Comparison of ENCODE assay signal across 10 cellular contexts in genomic region chr16:18932243-18932997, GRCh38. TPM values are rescaled to one million over a fixed set of nuclear protein-coding genes. Genes with fewer than 3 reads are reported as not detected.
DNase-seq lines count a peak whose midpoint lies in the region; ATAC-seq and TF ChIP-seq lines count a peak whose summit lies in the region.
"Had no signal": no experiment of that assay in that cellular context is flagged by ENCODE, and none has a peak within 500 bp of the region (broad histone marks: within the 10 kb centered on the region; RNA-seq: fewer than 3 reads in every experiment).

No MANE protein-coding gene starts in this region.

- H3F3A ChIP-seq in GM23338 (replicated peaks; ENCODE audit: low read depth): no peaks in the 10 kb centered on the region

- H3K27me3 Mint-ChIP-seq in GM23338 (ENCODE audit: insufficient read depth, low read depth, poor library complexity): peaks cover 10% of the 10 kb centered on the region
- H3K27me3 Mint-ChIP-seq: activated CD4-positive, alpha-beta memory T cell treated with anti-CD3 and anti-CD28 coated beads, Interleukin-2, amount 10 ng/mL, durations not matched to agents 7 days and 5 days had no signal

- no peaks in the 10 kb centered on the region for H3K36me3 ChIP-seq in HUES64 (ENCODE audit: insufficient read depth, low read length)
- no peaks in the 10 kb centered on the region for H3K36me3 ChIP-seq in GM23338 (ENCODE audit: insufficient read depth)

- ATAC-seq in GM23338 (no peak), HG02759 (IDR thresholded peaks at IDR 0.05; ENCODE audit: unreplicated experiment) (no peak)

- H3K4me1 ChIP-seq in HUES64 (ENCODE audit: insufficient read depth, low read length) (peaks cover 7% of the 10 kb centered on the region; the same call in 1 of the 2 replicates), GM23338 (ENCODE audit: insufficient read depth) (no peaks in the 10 kb centered on the region)

- H3K27me3 ChIP-seq in HUES64 (ENCODE audit: insufficient read depth, low read length) (no peaks in the 10 kb centered on the region), GM23338 (ENCODE audit: insufficient read depth) (no peaks in the 10 kb centered on the region)

- TF ChIP-seq CTCF in GM23338 (conservative IDR thresholded peaks at IDR 0.05; ENCODE audit: low read depth in 2 of 2): no peak

- no peaks in the 10 kb centered on the region for H3K9me3 Mint-ChIP-seq in GM23338
- H3K9me3 Mint-ChIP-seq: activated CD4-positive, alpha-beta memory T cell treated with anti-CD3 and anti-CD28 coated beads, Interleukin-2, amount 10 ng/mL, durations not matched to agents 7 days and 5 days had no signal

- in situ Hi-C loops in KBM-7 (cut with MboI; ENCODE audit: low pct_unique_long_range_greater_than_20kb, low sequenced_read_pairs): no loop called here

- H3K27ac ChIP-seq in HUES64 (ENCODE audit: low read depth, low read length) (peak overlapping the region; percentile 40; the same call in 1 of the 2 replicates), GM23338 (ENCODE audit: low read depth) (no peak overlapping the region)

- no peak overlapping the region for H3K27ac Mint-ChIP-seq in GM23338
- H3K27ac Mint-ChIP-seq: activated CD4-positive, alpha-beta memory T cell treated with anti-CD3 and anti-CD28 coated beads, Interleukin-2, amount 10 ng/mL, durations not matched to agents 7 days and 5 days had no signal

- H3K4me2 ChIP-seq in GM23338: no peak overlapping the region

- peak; percentile 72 for DNase-seq in A172 (ENCODE audit: low spot score)
- peak; percentile 90 to 91 for DNase-seq in cerebellar nuclear complex (lab: John Stamatoyannopoulos, UW)
- peak; percentile 52 for DNase-seq in kidney glomerular epithelial cell (lab: John Stamatoyannopoulos, UW)
- no peak for DNase-seq in HK-2 (ENCODE audit: unreplicated experiment)
- DNase-seq in GM23338 (ENCODE audit: low spot score): no peak
- DNase-seq in KBM-7: no peak
- DNase-seq: activated CD4-positive, alpha-beta memory T cell treated with anti-CD3 and anti-CD28 coated beads, Interleukin-2, amount 10 ng/mL, durations not matched to agents 7 days and 5 days; retina had no signal

- H3K4me1 Mint-ChIP-seq in GM23338: peaks cover 8% of the 10 kb centered on the region

- no peaks in the 10 kb centered on the region for H3K79me2 ChIP-seq in GM23338 (replicated peaks; ENCODE audit: insufficient read depth)

- H3K9me2 ChIP-seq in GM23338 (ENCODE audit: insufficient read depth): no peaks in the 10 kb centered on the region

- H3K4me3 Mint-ChIP-seq in GM23338: no peak overlapping the region
- H3K4me3 Mint-ChIP-seq: activated CD4-positive, alpha-beta memory T cell treated with anti-CD3 and anti-CD28 coated beads, Interleukin-2, amount 10 ng/mL, durations not matched to agents 7 days and 5 days had no signal

- H4K20me1 ChIP-seq in GM23338 (replicated peaks; ENCODE audit: insufficient read depth): no peaks in the 10 kb centered on the region

- no peaks in the 10 kb centered on the region for H3K9me3 ChIP-seq in HUES64 (ENCODE audit: insufficient read depth, low read depth, low read length)

- no peaks in the 10 kb centered on the region for H3K36me3 Mint-ChIP-seq in GM23338 (ENCODE audit: low read depth)

- H2AFZ ChIP-seq in GM23338: no peak overlapping the region

- 83% methylated on average over 5 of the region's 5 CpGs for WGBS in HUES64

- H3K9ac ChIP-seq in HUES64 (ENCODE audit: low read depth, low read length): no peak overlapping the region

- H3K4me3 ChIP-seq in HUES64 (ENCODE audit: low read length) (no peak overlapping the region), GM23338 (no peak overlapping the region)

TF ChIP-seq in GM23338, 12 proteins besides CTCF, POLR2A, EP300 and RAD21 (continues in another document):
- TF ChIP-seq CREB1 (CRISPR knock-in tag; IDR thresholded peaks at IDR 0.05; ENCODE audit: low read depth) (no peak), ETS1 (IDR thresholded peaks at IDR 0.05) (no peak), REST (IDR thresholded peaks at IDR 0.05; ENCODE audit: unreplicated experiment) (no peak)

RNA-seq across cellular contexts. Expression of gene SMG1, which starts 6.2 kb away (rescaled TPM):
- total RNA-seq in A172 (2014; rRNA removed; shearing (Covaris generic)): 32.9 and 34.0 TPM in 2 replicates
- 20.7 TPM for polyA plus RNA-seq in HUES64 (2013, experiment 1 of 2)
- 19.5 TPM for polyA plus RNA-seq in HUES64 (2013, experiment 2 of 2)
- total RNA-seq in GM23338 (2014; rRNA removed; shearing (Covaris generic)): 93.5 and 119 TPM in 2 replicates
- polyA plus RNA-seq in GM23338 (2016; fragmentation: Nextera tagmentation; extraction: Ambion mirVana): 18.2 and 18.6 TPM in 2 replicates

RNA-seq across cellular contexts. Expression of gene TMC7, which starts 51.3 kb away (rescaled TPM):
- total RNA-seq in A172 (2014; rRNA removed; shearing (Covaris generic)): 0.84 and 1.2 TPM in 2 replicates
- polyA plus RNA-seq in HUES64 (2013, experiment 1 of 2): 2.4 TPM
- polyA plus RNA-seq in HUES64 (2013, experiment 2 of 2): 3.9 TPM
- 2.4 TPM in 2 replicates for total RNA-seq in GM23338 (2014; rRNA removed; shearing (Covaris generic))
- polyA plus RNA-seq in GM23338 (2016; fragmentation: Nextera tagmentation; extraction: Ambion mirVana): 0.75 and 1.7 TPM in 2 replicates
- total RNA-seq: activated CD4-positive, alpha-beta memory T cell treated with anti-CD3 and anti-CD28 coated beads, Interleukin-2, amount 10 ng/mL, durations not matched to agents 7 days and 5 days had no signal

Comparison
In these comparisons a context has a peak if more than half of its experiments do, and no peak if none do; other contexts are left out.
1. DNase-seq: peak in A172 (single experiment), cerebellar nuclear complex (2 of 2) and kidney glomerular epithelial cell (single experiment); none in HK-2 (single experiment), GM23338 (single experiment) and KBM-7 (single experiment).